In genomic region chrX:16882188-16882587, GRCh38 we compare ENCODE assay signal across 8 cellular contexts. TPM values are rescaled to one million over a fixed set of nuclear protein-coding genes. Genes with fewer than 3 reads are reported as not detected.
A peak's percentile ranks its signal among the peaks of the same experiment; 100 is the strongest.
DNase-seq lines count a peak whose midpoint lies in the region; ATAC-seq, FAIRE-seq and TF ChIP-seq lines count a peak whose summit lies in the region.

No MANE protein-coding gene starts in this region.

- H4K8ac ChIP-seq in neuronal stem cell (ENCODE audit: low read depth, low read length): no peak overlapping the region

- WGBS in neuronal stem cell (ENCODE audit: extremely low coverage in 2 of 2, insufficient read length in 2 of 2, insufficient replicate concordance in 1 of 2), 2 donors: no CpG with 5 or more reads among the region's 6 CpGs

- TF ChIP-seq CTCF in endothelial cell of umbilical vein (IDR thresholded peaks at IDR 0.05; ENCODE audit: extremely low read depth in 1 of 2, insufficient read depth in 1 of 2, low read depth in 1 of 2, low read length in 2 of 2): no peak

- H3K27ac ChIP-seq in endothelial cell of umbilical vein (ENCODE audit: insufficient read depth, low read depth, low read length) (no peak overlapping the region), neuronal stem cell (replicated peaks; ENCODE audit: low read length) (no peak overlapping the region)

- H3K79me2 ChIP-seq in endothelial cell of umbilical vein (ENCODE audit: control insufficient read depth, insufficient read depth, low read length): no peaks in the 10 kb centered on the region

- peak; percentile 73 for FAIRE-seq in endothelial cell of umbilical vein (lab: Jason Lieb, UNC)

- no peaks in the 10 kb centered on the region for H3K79me1 ChIP-seq in neuronal stem cell (ENCODE audit: low read depth, low read length)

- BruUV-seq in endothelial cell of umbilical vein (replicated peaks; lab: Mats Ljungman, UMichigan): no TSS peak

- no peak overlapping the region for H2BK5ac ChIP-seq in neuronal stem cell (ENCODE audit: low read length)

- H3K4ac ChIP-seq in neuronal stem cell (ENCODE audit: low read length): no peak overlapping the region

- H2AFZ ChIP-seq in endothelial cell of umbilical vein (ENCODE audit: low read depth, low read length) (peak overlapping the region; percentile 92), neuronal stem cell (ENCODE audit: low read length) (peak overlapping the region; percentile 69)

- POLR2A ChIA-PET in endothelial cell of umbilical vein (lab: Charles Lee): interaction anchor here (0.6 to 1.0 kb wide), 2 partner anchors 163 to 1775 kb away, joined by 3 to 5 read pairs; partner anchors contain the start of gene SYAP1

- ATAC-seq in HG02623 (IDR thresholded peaks at IDR 0.05; ENCODE audit: unreplicated experiment): peak; percentile 42

- H3K27me3 ChIP-seq in endothelial cell of umbilical vein (ENCODE audit: control insufficient read depth in 2 of 2, insufficient read depth in 2 of 2, low read length in 2 of 2): no peaks in the 10 kb centered on the region
- peaks cover 0 to 67% (median 0%) of the 10 kb centered on the region in 3 experiments for H3K27me3 ChIP-seq in neuronal stem cell (ENCODE audit: control insufficient read depth in 3 of 3, insufficient read depth in 3 of 3, low read depth in 1 of 3, low read length in 3 of 3)

- H3K4me3 ChIP-seq in endothelial cell of umbilical vein (replicated peaks in 1 of 3; ENCODE audit: insufficient read depth in 1 of 3, low read depth in 1 of 3, low read length in 3 of 3) (peak overlapping the region in 1 of 3 experiments; percentile 73), neuronal stem cell (ENCODE audit: low read length in 2 of 2) (no peak overlapping the region)

- dilution Hi-C loops in endothelial cell of umbilical vein (cut with MboI; ENCODE audit: extremely low pct_ligation_motif_present, low sequenced_read_pairs): no loop called here

- no peak overlapping the region for H2AK5ac ChIP-seq in neuronal stem cell (ENCODE audit: low read depth, low read length)

- no peak overlapping the region for H2BK15ac ChIP-seq in neuronal stem cell (ENCODE audit: low read length)

- intact Hi-C loops in endothelial cell of umbilical vein (cut with micrococcal nuclease): loop anchor here (2.0 kb wide), 2 partner anchors 65 to 201 kb away; partner anchors contain the start of gene REPS2
- intact Hi-C loops in posterior vena cava (cut with DNase I): no loop called here

- H2BK120ac ChIP-seq in neuronal stem cell (ENCODE audit: low read depth, low read length): no peak overlapping the region

- H3K9ac ChIP-seq in endothelial cell of umbilical vein (replicated peaks; ENCODE audit: extremely low read depth, insufficient read depth, low read length) (no peak overlapping the region), neuronal stem cell (ENCODE audit: low read depth, low read length, poor library complexity) (no peak overlapping the region)

- H3K36me3 ChIP-seq in endothelial cell of umbilical vein (ENCODE audit: control insufficient read depth in 2 of 2, extremely low read depth in 1 of 2, insufficient read depth in 2 of 2, low read length in 2 of 2): no peaks in the 10 kb centered on the region
- no peaks in the 10 kb centered on the region for H3K36me3 ChIP-seq in neuronal stem cell (replicated peaks in 1 of 2; ENCODE audit: control insufficient read depth in 2 of 2, insufficient read depth in 2 of 2, low read length in 2 of 2)

- H3K4me1 ChIP-seq in endothelial cell of umbilical vein (ENCODE audit: control insufficient read depth, extremely low read depth, insufficient read depth, low read length) (peaks cover 11% of the 10 kb centered on the region), neuronal stem cell (ENCODE audit: control insufficient read depth in 2 of 2, insufficient read depth in 1 of 2, low read depth in 1 of 2, low read length in 2 of 2) (no peaks in the 10 kb centered on the region)

- CTCF ChIA-PET in endothelial cell of umbilical vein (lab: Charles Lee): interaction anchor here (0.9 to 9.0 kb wide), 27 partner anchors 9 to 360 kb away, joined by 3 to 280 read pairs (median 5); partner anchors contain the start of genes RBBP7 and REPS2

- no peak overlapping the region for H3K14ac ChIP-seq in neuronal stem cell (ENCODE audit: low read length)

- no peak for TF ChIP-seq POLR2A in endothelial cell of umbilical vein (IDR thresholded peaks at IDR 0.05; ENCODE audit: low read depth, low read length)

- no peak overlapping the region for H3K18ac ChIP-seq in neuronal stem cell (ENCODE audit: low read length)

- H3K4me2 ChIP-seq in endothelial cell of umbilical vein (ENCODE audit: insufficient read depth, low read length) (peak overlapping the region; percentile 97), neuronal stem cell (ENCODE audit: insufficient read depth, low read length, poor library complexity, severe bottlenecking) (no peak overlapping the region)

- no peaks in the 10 kb centered on the region for H4K20me1 ChIP-seq in endothelial cell of umbilical vein (replicated peaks; ENCODE audit: control insufficient read depth, extremely low read depth, insufficient read depth, low read length)

- no peak overlapping the region for H4K91ac ChIP-seq in neuronal stem cell (ENCODE audit: low read depth, low read length, poor library complexity)

- H2BK12ac ChIP-seq in neuronal stem cell (ENCODE audit: low read length): no peak overlapping the region

- no peaks in the 10 kb centered on the region for H3K9me3 ChIP-seq in endothelial cell of umbilical vein (replicated peaks; ENCODE audit: control insufficient read depth, insufficient read depth, low read length)
- no peaks in the 10 kb centered on the region for H3K9me3 ChIP-seq in neuronal stem cell (replicated peaks in 1 of 2; ENCODE audit: control insufficient read depth in 2 of 2, insufficient read depth in 1 of 2, low read depth in 1 of 2, low read length in 2 of 2)

- peak; percentile 16 for DNase-seq in EL
- peak; percentile 29 for DNase-seq in RPMI7951 (ENCODE audit: low read depth)
- peak; percentile 17 for DNase-seq in endothelial cell of umbilical vein (ENCODE audit: low read depth, low spot score)
- DNase-seq in neuronal stem cell (ENCODE audit: low spot score): no peak
- no peak for DNase-seq in dedifferentiated amniotic fluid mesenchymal stem cell (ENCODE audit: extremely low spot score)
- no peak for DNase-seq in posterior vena cava (ENCODE audit: low spot score)
- no peak for DNase-seq in AG08395 (ENCODE audit: low spot score)

- H3K23ac ChIP-seq in neuronal stem cell (ENCODE audit: low read depth, low read length, poor library complexity): no peak overlapping the region

- no peaks in the 10 kb centered on the region for H3K9me1 ChIP-seq in endothelial cell of umbilical vein (replicated peaks; ENCODE audit: control insufficient read depth, extremely low read depth, insufficient read depth, low read length)

TF ChIP-seq in endothelial cell of umbilical vein, 7 proteins besides CTCF, POLR2A, EP300 and RAD21:
- TF ChIP-seq MAX (IDR thresholded peaks at IDR 0.05; ENCODE audit: insufficient read depth, insufficient read length) (no peak), GATA2 (IDR thresholded peaks at IDR 0.05; ENCODE audit: insufficient read depth, insufficient read length, low read depth, low read length) (no peak), MYC (IDR thresholded peaks at IDR 0.05; ENCODE audit: low read depth, low read length) (no peak), POLR2AphosphoS5 (IDR thresholded peaks at IDR 0.05; ENCODE audit: insufficient read depth, low read depth, low read length) (no peak), EZH2 (IDR thresholded peaks at IDR 0.05; ENCODE audit: borderline replicate concordance, low read depth, low read length, severe bottlenecking) (no peak), FOS (IDR thresholded peaks at IDR 0.05; ENCODE audit: borderline replicate concordance, insufficient read depth, low read length) (no peak), JUN (IDR thresholded peaks at IDR 0.05; ENCODE audit: borderline replicate concordance, insufficient read depth, insufficient read length, low read depth) (no peak)

RNA-seq across cellular contexts. Expression of gene RBBP7, which starts 12.0 kb away (rescaled TPM):
- 177 and 260 TPM in 2 replicates for total RNA-seq in RPMI7951 (2014; rRNA removed; shearing (Covaris generic))
- 129 and 130 TPM in 2 replicates for total RNA-seq in endothelial cell of umbilical vein
- 69.7 and 81.5 TPM in 2 replicates for polyA plus RNA-seq in endothelial cell of umbilical vein
- polyA plus RNA-seq in endothelial cell of umbilical vein (2011; cell fraction: cytosol; rRNA removed): 108 and 113 TPM in 2 replicates
- polyA plus RNA-seq in endothelial cell of umbilical vein (2011; cell fraction: nucleus; rRNA removed): 156 and 195 TPM in 2 replicates
- polyA plus RNA-seq in endothelial cell of umbilical vein (2012): 99.8 and 152 TPM in 2 replicates
- polyA minus RNA-seq in endothelial cell of umbilical vein: 87.2 and 87.8 TPM in 2 replicates
- polyA minus RNA-seq in endothelial cell of umbilical vein (2011; cell fraction: cytosol; rRNA and poly(A)+ RNA removed): 173 TPM
- 46.1 and 64.2 TPM in 2 replicates for polyA minus RNA-seq in endothelial cell of umbilical vein (2011; cell fraction: nucleus; rRNA and poly(A)+ RNA removed)
- 200 TPM for polyA plus RNA-seq in neuronal stem cell (2013, experiment 1 of 2)
- polyA plus RNA-seq in neuronal stem cell (2013, experiment 2 of 2): 200 TPM
- 100 to 1,000 TPM in 1 of 2 donors, 10 to 100 TPM in 1; 98.7 to 102 TPM for total RNA-seq in posterior vena cava

Comparison
In these comparisons a context has a peak if more than half of its experiments do, and no peak if none do; other contexts are left out.
1. DNase-seq: peak in EL (single experiment), RPMI7951 (single experiment) and endothelial cell of umbilical vein (single experiment); none in neuronal stem cell (single experiment), dedifferentiated amniotic fluid mesenchymal stem cell (single experiment), posterior vena cava (single experiment) and AG08395 (single experiment).